14 cellular contexts compared by ENCODE assay signal in the genomic region with DNA sequence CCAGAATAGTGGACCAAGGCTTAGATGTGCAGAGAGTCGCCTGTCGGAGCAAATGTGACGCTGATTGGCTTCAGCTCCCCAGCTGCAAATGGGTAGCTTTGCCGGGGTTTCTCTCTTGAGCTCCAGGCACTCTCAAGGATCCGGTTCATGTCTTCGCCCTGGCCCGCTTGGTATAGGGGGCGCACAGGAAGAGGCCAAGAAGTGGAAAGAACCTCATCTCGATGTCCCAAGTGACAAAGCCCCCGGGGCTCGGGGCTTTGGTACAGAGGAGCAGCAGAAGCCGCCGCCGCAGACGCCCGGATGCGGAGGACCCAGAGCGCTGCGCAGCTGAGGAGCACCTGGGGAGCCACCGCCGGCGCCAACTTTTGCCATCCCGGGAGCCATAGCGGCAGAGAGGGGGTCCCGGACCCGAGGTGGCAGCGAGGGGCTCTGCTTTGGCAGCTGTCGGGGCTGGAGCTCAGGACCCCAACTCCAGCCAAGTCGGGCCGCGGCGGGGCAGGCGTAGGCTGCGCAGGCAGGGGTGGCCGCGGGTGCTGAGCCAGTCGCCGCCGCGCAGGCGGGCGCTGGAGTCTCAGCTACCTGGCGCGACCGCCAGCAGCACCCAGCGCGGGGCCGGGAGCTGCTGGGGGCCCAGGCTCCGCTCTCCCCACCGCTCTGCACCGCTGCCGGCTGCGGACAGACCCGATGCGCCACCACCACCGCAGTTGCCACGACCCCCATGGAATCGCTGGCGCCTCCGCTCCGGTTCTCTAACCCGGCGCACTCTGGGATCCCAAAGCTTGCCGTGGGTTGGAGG.
DNase-seq lines count a peak whose midpoint lies in the region; ATAC-seq and TF ChIP-seq lines count a peak whose summit lies in the region.
"Had no signal": no experiment of that assay in that cellular context is flagged by ENCODE, and none has a peak within 500 bp of the region (broad histone marks: within the 10 kb centered on the region; RNA-seq: fewer than 3 reads in every experiment).

No MANE protein-coding gene starts in this region.

- H2AFZ ChIP-seq in mesenchymal stem cell (ENCODE audit: low read depth, low read length) (peak overlapping the region; percentile 91), smooth muscle cell (ENCODE audit: low read depth) (peak overlapping the region; percentile 36)

- H3K27ac Mint-ChIP-seq in natural killer cell treated with Interleukin-12 subunit alpha and Interleukin-12 subunit beta and Interleukin-15 and Interleukin-18, amount 100 ng/mL, for 72 hours = no peak overlapping the region
- H3K27ac Mint-ChIP-seq: activated B cell treated with CpG ODN at 0.5 μM for 24 hours; naive thymus-derived CD8-positive, alpha-beta T cell; stimulated activated naive CD8-positive, alpha-beta T cell treated with anti-CD3 and anti-CD28 coated beads, Interleukin-15, Interleukin-2, amounts not matched to agents 100 ng/mL and 50 ng/mL, for 24 hours had no signal

- H3K14ac ChIP-seq in mesenchymal stem cell (ENCODE audit: low read length in 2 of 2) = peak overlapping the region in 1 of 2 experiments; percentile 48

- peaks cover 4% of the 10 kb centered on the region for H3K9me3 Mint-ChIP-seq in natural killer cell treated with Interleukin-12 subunit alpha and Interleukin-12 subunit beta and Interleukin-15 and Interleukin-18, amount 100 ng/mL, for 72 hours

- H2BK120ac ChIP-seq in mesenchymal stem cell (ENCODE audit: low read depth, low read length) = no peak overlapping the region

- TF ChIP-seq CTCF in smooth muscle cell (IDR thresholded peaks at IDR 0.05; ENCODE audit: borderline replicate concordance, insufficient read depth, poor library complexity, severe bottlenecking) = no peak

- no peak overlapping the region for H2BK12ac ChIP-seq in mesenchymal stem cell (ENCODE audit: low read length in 2 of 2)

- H3F3A ChIP-seq in smooth muscle cell (ENCODE audit: low read depth) = no peaks in the 10 kb centered on the region

- H3K4ac ChIP-seq in mesenchymal stem cell (ENCODE audit: low read depth in 1 of 2, low read length in 2 of 2) = no peak overlapping the region

- no peaks in the 10 kb centered on the region for H4K20me1 ChIP-seq in smooth muscle cell (ENCODE audit: low read depth)

- H3K4me1 Mint-ChIP-seq in natural killer cell treated with Interleukin-12 subunit alpha and Interleukin-12 subunit beta and Interleukin-15 and Interleukin-18, amount 100 ng/mL, for 72 hours (ENCODE audit: low read depth in 2 of 2) = no peaks in the 10 kb centered on the region
- H3K4me1 Mint-ChIP-seq: activated B cell treated with CpG ODN at 0.5 μM for 24 hours; naive thymus-derived CD8-positive, alpha-beta T cell had no signal

- under 1% methylated on average over 64 of the region's 64 CpGs for WGBS in mesenchymal stem cell
- WGBS in smooth muscle cell (ENCODE audit: low lambda C conversion rate) = 2% methylated on average over 64 of the region's 64 CpGs

- H3K36me3 ChIP-seq in H7 (replicated peaks; ENCODE audit: control insufficient read depth, insufficient read depth, low read length) (no peaks in the 10 kb centered on the region), mesenchymal stem cell (ENCODE audit: control insufficient read depth in 1 of 2, insufficient read depth in 2 of 2, low read depth in 1 of 2, low read length in 2 of 2) (no peaks in the 10 kb centered on the region), smooth muscle cell (ENCODE audit: low read depth) (no peaks in the 10 kb centered on the region)
- H3K36me3 ChIP-seq: SJSA1 had no signal

- no peaks in the 10 kb centered on the region for H3K79me1 ChIP-seq in mesenchymal stem cell (replicated peaks; ENCODE audit: low read length, poor library complexity, severe bottlenecking)

- H3K4me3 Mint-ChIP-seq in natural killer cell treated with Interleukin-12 subunit alpha and Interleukin-12 subunit beta and Interleukin-15 and Interleukin-18, amount 100 ng/mL, for 72 hours = no peak overlapping the region
- H3K4me3 Mint-ChIP-seq: activated B cell treated with CpG ODN at 0.5 μM for 24 hours; naive thymus-derived CD8-positive, alpha-beta T cell; stimulated activated naive CD8-positive, alpha-beta T cell treated with anti-CD3 and anti-CD28 coated beads, Interleukin-15, Interleukin-2, amounts not matched to agents 100 ng/mL and 50 ng/mL, for 24 hours had no signal

- peaks cover 15 to 17% of the 10 kb centered on the region in 2 donors for H3K27me3 Mint-ChIP-seq in natural killer cell treated with Interleukin-12 subunit alpha and Interleukin-12 subunit beta and Interleukin-15 and Interleukin-18, amount 100 ng/mL, for 72 hours

- no peak overlapping the region for H3K9ac ChIP-seq in mesenchymal stem cell (ENCODE audit: low read length)
- H3K9ac ChIP-seq in smooth muscle cell (ENCODE audit: low read depth) = no peak overlapping the region

- H3K27me3 ChIP-seq in H7 (ENCODE audit: control insufficient read depth, insufficient read depth, low read length) (peaks cover 39% of the 10 kb centered on the region), mesenchymal stem cell (ENCODE audit: control insufficient read depth in 1 of 2, insufficient read depth in 1 of 2, low read length in 2 of 2) (peaks cover 22 to 40% of the 10 kb centered on the region in 2 experiments), smooth muscle cell (ENCODE audit: low read depth) (peaks cover 76% of the 10 kb centered on the region)

- no peaks in the 10 kb centered on the region for H3K79me2 ChIP-seq in smooth muscle cell (ENCODE audit: low read depth)

- no peaks in the 10 kb centered on the region for H3K36me3 Mint-ChIP-seq in natural killer cell treated with Interleukin-12 subunit alpha and Interleukin-12 subunit beta and Interleukin-15 and Interleukin-18, amount 100 ng/mL, for 72 hours

- DNase-seq in H7 (peak; percentile 72), ecto neural progenitor cell (ENCODE audit: low spot score) (peak; percentile 69), mesenchymal stem cell (peak; percentile 7), smooth muscle cell (lab: John Stamatoyannopoulos, UW; ENCODE audit: unreplicated experiment) (no peak), DMS79 treated with DMSO at 0.1 percent for 48 hours (lab: John Stamatoyannopoulos, UW) (no peak), Ammon's horn (ENCODE audit: low spot score) (no peak), NCI-H446 (lab: John Stamatoyannopoulos, UW) (no peak)
- no peak for DNase-seq in natural killer cell treated with Interleukin-12 subunit alpha and Interleukin-12 subunit beta and Interleukin-15 and Interleukin-18, amount 100 ng/mL, for 72 hours (ENCODE audit: low spot score)
- DNase-seq: activated B cell treated with CpG ODN at 0.5 μM for 24 hours; activated T-cell treated with anti-CD3 and anti-CD28 coated beads for 4 hours; stimulated activated CD4-positive, alpha-beta T cell treated with anti-CD3 and anti-CD28 coated beads, Interleukin-2, amount 100 ng/mL, for 24 hours had no signal

- H2BK5ac ChIP-seq in mesenchymal stem cell (ENCODE audit: low read depth, low read length, poor library complexity, severe bottlenecking) = no peak overlapping the region

- H3K27ac ChIP-seq in mesenchymal stem cell (ENCODE audit: low read length, poor library complexity, severe bottlenecking) (no peak overlapping the region), smooth muscle cell (ENCODE audit: low read depth) (no peak overlapping the region)
- H3K27ac ChIP-seq: SJSA1 had no signal

- H3K23ac ChIP-seq in mesenchymal stem cell (ENCODE audit: low read length in 2 of 2) = no peak overlapping the region

- H3K4me3 ChIP-seq in H7 (ENCODE audit: insufficient read depth, low read depth, low read length) (peak overlapping the region; percentile 58), mesenchymal stem cell (ENCODE audit: insufficient read depth in 1 of 2, low read depth in 1 of 2, low read length in 2 of 2) (no peak overlapping the region), smooth muscle cell (peak overlapping the region; percentile 51)
- H3K4me3 ChIP-seq: SJSA1 had no signal

- H3K9me3 ChIP-seq in mesenchymal stem cell (ENCODE audit: control insufficient read depth, low read length) = peaks cover 8% of the 10 kb centered on the region
- H3K9me3 ChIP-seq in smooth muscle cell (replicated peaks; ENCODE audit: low read depth) = no peaks in the 10 kb centered on the region
- H3K9me3 ChIP-seq: SJSA1 had no signal

- no peak overlapping the region for H2BK15ac ChIP-seq in mesenchymal stem cell (ENCODE audit: low read depth, poor library complexity, severe bottlenecking)

- no peak overlapping the region for H4K91ac ChIP-seq in mesenchymal stem cell (ENCODE audit: low read length)

- no peak overlapping the region for H2AK5ac ChIP-seq in mesenchymal stem cell (ENCODE audit: low read length, severe bottlenecking)

- peak overlapping the region; percentile 13 for H4K8ac ChIP-seq in mesenchymal stem cell (ENCODE audit: low read length)

- H3K4me1 ChIP-seq in mesenchymal stem cell (ENCODE audit: control insufficient read depth, insufficient read depth, low read depth, low read length) (no peaks in the 10 kb centered on the region), smooth muscle cell (ENCODE audit: low read depth) (peaks cover 29% of the 10 kb centered on the region)
- H3K4me1 ChIP-seq: SJSA1 had no signal

- ATAC-seq in natural killer cell treated with Interleukin-12 subunit alpha and Interleukin-12 subunit beta and Interleukin-15 and Interleukin-18, amount 100 ng/mL, for 72 hours = no peak
- ATAC-seq: naive thymus-derived CD8-positive, alpha-beta T cell had no signal

- H3K18ac ChIP-seq in mesenchymal stem cell (ENCODE audit: low read depth in 1 of 2, low read length in 2 of 2) = no peak overlapping the region

- no peak overlapping the region for H3K4me2 ChIP-seq in mesenchymal stem cell (ENCODE audit: low read length, poor library complexity, severe bottlenecking)
- H3K4me2 ChIP-seq in smooth muscle cell = peak overlapping the region; percentile 93

Comparison
In these comparisons a context has a peak if more than half of its experiments do, and no peak if none do; other contexts are left out.
1. DNase-seq: peak in H7 (single experiment), ecto neural progenitor cell (single experiment) and mesenchymal stem cell (single experiment); none in smooth muscle cell (single experiment), DMS79 treated with DMSO at 0.1 percent for 48 hours (single experiment), Ammon's horn (single experiment), NCI-H446 (0 of 2) and natural killer cell treated with Interleukin-12 subunit alpha and Interleukin-12 subunit beta and Interleukin-15 and Interleukin-18, amount 100 ng/mL, for 72 hours (single experiment).
2. H3K4me3 ChIP-seq: peak in H7 (single experiment) and smooth muscle cell (single experiment); none in mesenchymal stem cell (0 of 2).